ENCODE assay signal across 8 cellular contexts in the genomic region with DNA sequence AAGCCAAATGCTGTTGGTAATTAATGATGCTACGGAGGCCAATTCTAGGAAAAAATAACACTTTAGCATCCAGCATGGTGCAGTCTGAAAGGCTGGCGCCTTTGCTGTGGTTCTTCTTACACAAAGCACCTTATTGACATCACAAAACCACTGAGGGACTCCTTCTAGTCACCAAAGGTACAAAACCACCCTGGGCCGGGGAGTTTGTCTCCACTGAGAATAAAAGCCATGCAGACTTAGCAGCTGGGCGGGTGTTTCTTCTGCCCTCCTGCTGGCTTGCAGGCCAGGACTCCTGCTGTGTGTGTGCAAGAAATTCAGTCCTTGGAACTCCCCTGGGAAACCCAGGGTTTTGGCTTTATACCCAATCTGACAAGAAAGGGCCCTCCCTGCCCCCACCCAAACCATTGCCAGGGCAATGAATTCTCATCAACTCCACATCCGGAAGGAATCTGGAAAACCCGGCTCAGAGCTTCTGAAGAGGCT.
DNase-seq lines count a peak whose midpoint lies in the region; ATAC-seq lines count a peak whose summit lies in the region.

No MANE protein-coding gene starts in this region.

- H4K8ac ChIP-seq in neuronal stem cell (ENCODE audit: low read depth, low read length) = no peak overlapping the region

- H3K4me1 ChIP-seq in ectodermal cell (ENCODE audit: control insufficient read depth, insufficient read depth, low read length) (peaks cover 8% of the 10 kb centered on the region), neuronal stem cell (ENCODE audit: control insufficient read depth in 2 of 2, insufficient read depth in 1 of 2, low read depth in 1 of 2, low read length in 2 of 2) (peaks cover 2 to 5% of the 10 kb centered on the region in 2 donors)

- no peak overlapping the region for H3K23ac ChIP-seq in neuronal stem cell (ENCODE audit: low read depth, low read length, poor library complexity)

- no peak overlapping the region for H2BK120ac ChIP-seq in neuronal stem cell (ENCODE audit: low read depth, low read length)

- no peak overlapping the region for H2BK12ac ChIP-seq in neuronal stem cell (ENCODE audit: low read length)

- no peak overlapping the region for H2BK15ac ChIP-seq in neuronal stem cell (ENCODE audit: low read length)

- H2BK5ac ChIP-seq in neuronal stem cell (ENCODE audit: low read length) = no peak overlapping the region

- 7 to 13% methylated on average over 6 of the region's 6 CpGs for WGBS in ectodermal cell, 2 experiments
- WGBS in neuronal stem cell (ENCODE audit: extremely low coverage in 2 of 2, insufficient read length in 2 of 2, insufficient replicate concordance in 1 of 2), 2 donors = no CpG with 5 or more reads among the region's 6 CpGs

- ATAC-seq in GM21717 (IDR thresholded peaks at IDR 0.05; ENCODE audit: unreplicated experiment) = no peak

- H3K4me2 ChIP-seq in neuronal stem cell (ENCODE audit: insufficient read depth, low read length, poor library complexity, severe bottlenecking) = no peak overlapping the region

- H3K14ac ChIP-seq in neuronal stem cell (ENCODE audit: low read length) = no peak overlapping the region

- no peaks in the 10 kb centered on the region for H3K79me1 ChIP-seq in neuronal stem cell (ENCODE audit: low read depth, low read length)

- H2AK5ac ChIP-seq in neuronal stem cell (ENCODE audit: low read depth, low read length) = no peak overlapping the region

- no peak overlapping the region for H3K18ac ChIP-seq in neuronal stem cell (ENCODE audit: low read length)

- H3K9me3 ChIP-seq in ectodermal cell (ENCODE audit: control insufficient read depth, low read length) (no peaks in the 10 kb centered on the region), neuronal stem cell (replicated peaks in 1 of 2; ENCODE audit: control insufficient read depth in 2 of 2, insufficient read depth in 1 of 2, low read depth in 1 of 2, low read length in 2 of 2) (no peaks in the 10 kb centered on the region)

- no peaks in the 10 kb centered on the region for H3K27me3 ChIP-seq in ectodermal cell (ENCODE audit: control insufficient read depth, insufficient read depth, low read length, poor library complexity, severe bottlenecking)
- no peaks in the 10 kb centered on the region for H3K27me3 ChIP-seq in neuronal stem cell (ENCODE audit: control insufficient read depth in 3 of 3, insufficient read depth in 3 of 3, low read depth in 1 of 3, low read length in 3 of 3)

- H3K27ac ChIP-seq in ectodermal cell (ENCODE audit: insufficient read depth, low read depth, low read length, poor library complexity, severe bottlenecking) (peak overlapping the region; percentile 2), neuronal stem cell (replicated peaks; ENCODE audit: low read length) (peak overlapping the region; percentile 62)

- H3K36me3 ChIP-seq in ectodermal cell (ENCODE audit: control insufficient read depth, insufficient read depth, low read length) (no peaks in the 10 kb centered on the region), neuronal stem cell (replicated peaks in 1 of 2; ENCODE audit: control insufficient read depth in 2 of 2, insufficient read depth in 2 of 2, low read length in 2 of 2) (peaks cover 0 to 36% of the 10 kb centered on the region in 2 donors)

- H3K4ac ChIP-seq in neuronal stem cell (ENCODE audit: low read length) = no peak overlapping the region

- no peak overlapping the region for H4K91ac ChIP-seq in neuronal stem cell (ENCODE audit: low read depth, low read length, poor library complexity)

- H3K9ac ChIP-seq in neuronal stem cell (ENCODE audit: low read depth, low read length, poor library complexity) = no peak overlapping the region

- no peak overlapping the region for H2AFZ ChIP-seq in neuronal stem cell (ENCODE audit: low read length)

- no peak overlapping the region for H3K4me3 ChIP-seq in ectodermal cell (ENCODE audit: insufficient read depth, low read depth, low read length)
- H3K4me3 ChIP-seq in neuronal stem cell (ENCODE audit: low read length in 2 of 2) = no peak overlapping the region

- peak; percentile 63 for DNase-seq in D341Med (ENCODE audit: low spot score)
- DNase-seq in NCI-H2107 treated with DMSO at 0.1 percent for 48 hours (lab: John Stamatoyannopoulos, UW; ENCODE audit: unreplicated experiment) = peak; percentile 92
- no peak for DNase-seq in neuronal stem cell (ENCODE audit: low spot score)
- no peak for DNase-seq in HK-2 (ENCODE audit: unreplicated experiment)
- DNase-seq in NCI-H510A treated with DMSO at 0.1 percent for 48 hours (lab: John Stamatoyannopoulos, UW) = no peak
- DNase-seq in NCI-H128 (lab: John Stamatoyannopoulos, UW; ENCODE audit: unreplicated experiment) = no peak

Comparison
In these comparisons a context has a peak if more than half of its experiments do, and no peak if none do; other contexts are left out.
1. DNase-seq: peak in D341Med (single experiment) and NCI-H2107 treated with DMSO at 0.1 percent for 48 hours (single experiment); none in neuronal stem cell (single experiment), HK-2 (single experiment), NCI-H510A treated with DMSO at 0.1 percent for 48 hours (single experiment) and NCI-H128 (single experiment).